Comparison of ENCODE assay signal across 14 cellular contexts in genomic region chr9:107639426-107639825, GRCh38.
A peak's percentile ranks its signal among the peaks of the same experiment; 100 is the strongest.
DNase-seq lines count a peak whose midpoint lies in the region; ATAC-seq and TF ChIP-seq lines count a peak whose summit lies in the region.
"Had no signal": no experiment of that assay in that cellular context is flagged by ENCODE, and none has a peak within 500 bp of the region (broad histone marks: within the 10 kb centered on the region; RNA-seq: fewer than 3 reads in every experiment).

No MANE protein-coding gene starts in this region.

- H3K9me3 ChIP-seq in fibroblast of lung (ENCODE audit: control insufficient read depth, insufficient read depth, low read depth, low read length) (no peaks in the 10 kb centered on the region), thoracic aorta (no peaks in the 10 kb centered on the region)

- H3K9ac ChIP-seq in fibroblast of lung (ENCODE audit: insufficient read depth, low read length) = no peak overlapping the region
- H3K9ac ChIP-seq: parathyroid adenoma had no signal

- no peak overlapping the region for H3K4me2 ChIP-seq in fibroblast of lung (ENCODE audit: extremely low read depth, insufficient read depth, low read length)

- H3K4me3 ChIP-seq in fibroblast of lung (replicated peaks in 1 of 4; ENCODE audit: control extremely low read depth in 1 of 4, insufficient read depth in 1 of 4, low read depth in 3 of 4, low read length in 4 of 4) (peak overlapping the region in 1 of 4 experiments; percentile 78), thoracic aorta (no peak overlapping the region)

- TF ChIP-seq CTCF in fibroblast of lung (conservative IDR thresholded peaks at IDR 0.05 in 1 of 2, IDR thresholded peaks at IDR 0.05 in 1 of 2; ENCODE audit: low read depth in 1 of 2, low read length in 2 of 2) (no peak), thoracic aorta (IDR thresholded peaks at IDR 0.05) (no peak)

- H3K27ac ChIP-seq in fibroblast of lung (ENCODE audit: insufficient read depth, low read length) = peak overlapping the region; percentile 93
- peak overlapping the region; percentile 90 to 95 for H3K27ac ChIP-seq in thoracic aorta

- H3K36me3 Mint-ChIP-seq in stimulated activated memory B cell treated with anti-CD40 and anti-IgM and Interleukin-4, amounts not matched to agents 10 μg/mL and 1 μg/mL and 100 μg/mL, for 72 hours = no peaks in the 10 kb centered on the region

- no peaks in the 10 kb centered on the region for H3K79me2 ChIP-seq in fibroblast of lung (ENCODE audit: control insufficient read depth, insufficient read depth, low read length)
- H3K79me2 ChIP-seq: parathyroid adenoma had no signal

- H4K20me1 ChIP-seq in fibroblast of lung (ENCODE audit: control insufficient read depth, extremely low read depth, insufficient read depth, low read length) = no peaks in the 10 kb centered on the region

- H3K4me1 ChIP-seq in fibroblast of lung (ENCODE audit: control insufficient read depth, extremely low read depth, insufficient read depth, low read length) (peaks cover 13% of the 10 kb centered on the region), thoracic aorta (ENCODE audit: control insufficient read depth in 1 of 2, low read depth in 2 of 2) (peaks cover 9 to 28% of the 10 kb centered on the region in 2 donors)
- H3K4me1 ChIP-seq: parathyroid adenoma had no signal

- DNase-seq in NCI-H2171 treated with DMSO at 0.1 percent for 48 hours (lab: John Stamatoyannopoulos, UW) (peak; percentile 43), NCI-H2171 (lab: John Stamatoyannopoulos, UW) (no peak), NCI-H524 (lab: John Stamatoyannopoulos, UW) (peak; percentile 28 to 77), fibroblast of lung (ENCODE audit: low read depth in 2 of 2) (peak in 1 of 2 donors; percentile 51), thoracic aorta (ENCODE audit: low spot score) (no peak)
- no peak for DNase-seq in effector CD8-positive, alpha-beta T cell (lab: John Stamatoyannopoulos, UW)
- DNase-seq: ACHN; activated CD4-positive, alpha-beta T cell treated with anti-CD3 and anti-CD28 coated beads, Interleukin-2, amount 50 U/mL, for 1 hour; effector memory CD4-positive, alpha-beta T cell; GF-D8 had no signal

- H3K27me3 Mint-ChIP-seq in stimulated activated memory B cell treated with anti-CD40 and anti-IgM and Interleukin-4, amounts not matched to agents 10 μg/mL and 1 μg/mL and 100 μg/mL, for 72 hours = peaks cover 58% of the 10 kb centered on the region

- no peaks in the 10 kb centered on the region for H3K9me3 Mint-ChIP-seq in stimulated activated memory B cell treated with anti-CD40 and anti-IgM and Interleukin-4, amounts not matched to agents 10 μg/mL and 1 μg/mL and 100 μg/mL, for 72 hours

- ATAC-seq in thoracic aorta (ENCODE audit: insufficient number of reproducible peaks, low FRiP score, low read depth) (no peak), GM21576 (IDR thresholded peaks at IDR 0.05; ENCODE audit: unreplicated experiment) (no peak)
- no peak for ATAC-seq in stimulated activated memory B cell treated with anti-CD40 and anti-IgM and Interleukin-4, amounts not matched to agents 10 μg/mL and 1 μg/mL and 100 μg/mL, for 72 hours
- ATAC-seq: activated naive CD4-positive, alpha-beta T cell treated with anti-CD3 and anti-CD28 coated beads, Interleukin-2, amount 50 U/mL, for 72 hours had no signal

- H3K27me3 ChIP-seq in fibroblast of lung (ENCODE audit: control insufficient read depth, insufficient read depth, low read length) (no peaks in the 10 kb centered on the region), thoracic aorta (replicated peaks; ENCODE audit: insufficient read depth) (no peaks in the 10 kb centered on the region)

- H2AFZ ChIP-seq in fibroblast of lung (ENCODE audit: low read length) = no peak overlapping the region
- H2AFZ ChIP-seq: parathyroid adenoma had no signal

- H3K4me3 Mint-ChIP-seq in stimulated activated memory B cell treated with anti-CD40 and anti-IgM and Interleukin-4, amounts not matched to agents 10 μg/mL and 1 μg/mL and 100 μg/mL, for 72 hours = no peak overlapping the region

- H3K27ac Mint-ChIP-seq in stimulated activated memory B cell treated with anti-CD40 and anti-IgM and Interleukin-4, amounts not matched to agents 10 μg/mL and 1 μg/mL and 100 μg/mL, for 72 hours = no peak overlapping the region
- H3K27ac Mint-ChIP-seq: activated naive CD4-positive, alpha-beta T cell treated with anti-CD3 and anti-CD28 coated beads, Interleukin-2, amount 50 U/mL, for 72 hours had no signal

- H3K36me3 ChIP-seq in fibroblast of lung (ENCODE audit: control insufficient read depth, insufficient read depth, low read length) (no peaks in the 10 kb centered on the region), thoracic aorta (no peaks in the 10 kb centered on the region)

- peaks cover 23% of the 10 kb centered on the region for H3K4me1 Mint-ChIP-seq in stimulated activated memory B cell treated with anti-CD40 and anti-IgM and Interleukin-4, amounts not matched to agents 10 μg/mL and 1 μg/mL and 100 μg/mL, for 72 hours

Comparison
In these comparisons a context has a peak if more than half of its experiments do, and no peak if none do; other contexts are left out.
1. DNase-seq: peak in NCI-H2171 treated with DMSO at 0.1 percent for 48 hours (single experiment) and NCI-H524 (2 of 2); none in NCI-H2171 (single experiment), thoracic aorta (single experiment) and effector CD8-positive, alpha-beta T cell (single experiment).